Comparison of ENCODE assay signal across 11 cellular contexts in the genomic region with DNA sequence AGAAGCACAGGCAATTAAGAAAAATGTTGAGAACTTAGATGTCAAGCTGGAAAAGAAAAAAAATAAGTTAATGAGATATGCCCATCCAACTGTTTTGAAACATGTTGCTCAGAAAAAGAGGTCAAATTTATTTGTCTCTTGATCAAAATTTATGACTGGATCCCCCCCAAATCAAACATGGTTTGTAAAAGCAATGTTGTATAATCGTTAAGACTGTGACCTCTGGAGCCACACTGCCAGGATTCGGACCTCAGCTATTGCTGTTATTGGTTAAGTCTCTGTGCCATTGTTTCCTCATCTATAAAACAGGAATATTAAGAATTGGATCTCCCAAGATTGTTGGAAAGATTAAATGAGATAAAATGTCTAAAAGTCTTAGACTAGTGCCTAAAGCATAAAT. TPM values are rescaled to one million over a fixed set of nuclear protein-coding genes. Genes with fewer than 3 reads are reported as not detected.
"Had no signal": no experiment of that assay in that cellular context is flagged by ENCODE, and none has a peak within 500 bp of the region (broad histone marks: within the 10 kb centered on the region; RNA-seq: fewer than 3 reads in every experiment).

No MANE protein-coding gene starts in this region.

- H3K4me3 ChIP-seq: GM23248, GM23338, HAP-1 had no signal

- H3K4me1 ChIP-seq: HAP-1 had no signal

- H3K27ac ChIP-seq: GM23248 had no signal

- H2AFZ ChIP-seq: GM23248, GM23338 had no signal

- ATAC-seq: GM23338, HCT116 had no signal

- FAIRE-seq: H1, H54 had no signal

- H3K9ac ChIP-seq: GM23248 had no signal

- H3K4me2 ChIP-seq: GM23338 had no signal

- H3K36me3 ChIP-seq: HAP-1 had no signal

- H3K9me3 ChIP-seq: HAP-1 had no signal

- DNase-seq: GM23248, GOT3, H7, H9, HCEC 1CT, HFFc6 had no signal

RNA-seq across cellular contexts. Expression of a gene that starts 51.9 kb away (rescaled TPM):
- polyA plus RNA-seq: GM23338 had no signal
